In genomic region chr16:47037396-47037745, GRCh38 we compare ENCODE assay signal across 8 cellular contexts.
A peak's percentile ranks its signal among the peaks of the same experiment; 100 is the strongest.
DNase-seq lines count a peak whose midpoint lies in the region; ATAC-seq and TF ChIP-seq lines count a peak whose summit lies in the region.

No MANE protein-coding gene starts in this region.

- no peaks in the 10 kb centered on the region for H3K9me3 ChIP-seq in neutrophil

- TF ChIP-seq CTCF in BJ (IDR thresholded peaks at IDR 0.05; ENCODE audit: insufficient read depth, low read depth, low read length) = peak; percentile 11; the same call in 1 of the 2 replicates
- TF ChIP-seq CTCF in fibroblast of mammary gland (conservative IDR thresholded peaks at IDR 0.05; ENCODE audit: control insufficient read depth, insufficient read depth, low read depth, low read length) = no peak
- no peak for TF ChIP-seq CTCF in neutrophil (IDR thresholded peaks at IDR 0.05)

- no peaks in the 10 kb centered on the region for H3K36me3 Mint-ChIP-seq in activated CD4-positive, alpha-beta memory T cell treated with anti-CD3 and anti-CD28 coated beads for 36 hours

- peak overlapping the region; percentile 71 for H3K4me3 Mint-ChIP-seq in activated CD4-positive, alpha-beta memory T cell treated with anti-CD3 and anti-CD28 coated beads for 36 hours

- no peak overlapping the region for H3K27ac Mint-ChIP-seq in activated CD4-positive, alpha-beta memory T cell treated with anti-CD3 and anti-CD28 coated beads for 36 hours

- H3K9me3 Mint-ChIP-seq in activated CD4-positive, alpha-beta memory T cell treated with anti-CD3 and anti-CD28 coated beads for 36 hours = no peaks in the 10 kb centered on the region

- CTCF ChIA-PET in BJ (lab: Yijun Ruan, JAX) = interaction anchor here (0.5 to 2.3 kb wide), 35 partner anchors 9 to 1593 kb away, joined by 3 to 44 read pairs (median 4); partner anchors contain the start of genes NETO2 and PHKB
- CTCF ChIA-PET in activated CD4-positive, alpha-beta memory T cell treated with anti-CD3 and anti-CD28 coated beads for 36 hours (lab: Charles Lee) = interaction anchor here (0.7 to 4.6 kb wide), 48 partner anchors 9 to 1593 kb away, joined by 3 to 113 read pairs (median 4); partner anchors contain the start of genes DNAJA2, ITFG1, NETO2 and PHKB

- H3K27me3 Mint-ChIP-seq in activated CD4-positive, alpha-beta memory T cell treated with anti-CD3 and anti-CD28 coated beads for 36 hours = peaks cover 4% of the 10 kb centered on the region

- intact Hi-C loops in activated CD4-positive, alpha-beta memory T cell treated with anti-CD3 and anti-CD28 coated beads for 36 hours (cut with micrococcal nuclease) = loop anchor here (1.0 to 5.0 kb wide), 5 partner anchors 65 to 1121 kb away; partner anchors contain the start of genes DNAJA2, ITFG1 and PHKB

- DNase-seq in BJ (ENCODE audit: low read depth) (no peak), fibroblast of mammary gland (ENCODE audit: low read depth) (peak; percentile 7), superior temporal gyrus (ENCODE audit: extremely low spot score) (no peak), NCI-H748 (lab: John Stamatoyannopoulos, UW; ENCODE audit: unreplicated experiment) (no peak)
- peak; percentile 45 for DNase-seq in activated CD4-positive, alpha-beta memory T cell treated with anti-CD3 and anti-CD28 coated beads for 36 hours

- ATAC-seq in GM19452 (IDR thresholded peaks at IDR 0.05; ENCODE audit: unreplicated experiment) = peak; percentile 46
- peak; percentile 11 for ATAC-seq in HG03469 (IDR thresholded peaks at IDR 0.05; ENCODE audit: unreplicated experiment)

- H3K4me1 Mint-ChIP-seq in activated CD4-positive, alpha-beta memory T cell treated with anti-CD3 and anti-CD28 coated beads for 36 hours (ENCODE audit: low read depth) = peaks cover 4% of the 10 kb centered on the region

- H3K36me3 ChIP-seq in BJ (ENCODE audit: control insufficient read depth, insufficient read depth, low read length) (no peaks in the 10 kb centered on the region), neutrophil (no peaks in the 10 kb centered on the region)

- H3K27me3 ChIP-seq in BJ (ENCODE audit: control insufficient read depth, insufficient read depth, low read length) = no peaks in the 10 kb centered on the region
- H3K27me3 ChIP-seq in neutrophil = peaks cover 38% of the 10 kb centered on the region

- H3K4me3 ChIP-seq in BJ (ENCODE audit: low read depth, low read length) = peak overlapping the region; percentile 57
- H3K4me3 ChIP-seq in fibroblast of mammary gland (ENCODE audit: control insufficient read depth, low read depth, low read length) = peak overlapping the region; percentile 45
- H3K4me3 ChIP-seq in neutrophil (ENCODE audit: low read depth in 1 of 2, low read length in 1 of 2) = peak overlapping the region; percentile 66 to 86

- peaks cover 9 to 10% of the 10 kb centered on the region in 2 experiments for H3K4me1 ChIP-seq in neutrophil (ENCODE audit: control insufficient read depth in 1 of 2, insufficient read depth in 1 of 2, low read depth in 1 of 2, low read length in 1 of 2)

- peak overlapping the region; percentile 36 for H3K27ac ChIP-seq in neutrophil

- POLR2A ChIA-PET in BJ (lab: Charles Lee) = no interaction called here
- POLR2A ChIA-PET in activated CD4-positive, alpha-beta memory T cell treated with anti-CD3 and anti-CD28 coated beads for 36 hours (lab: Charles Lee) = interaction anchor here (1.0 to 1.3 kb wide), 3 partner anchors 13 to 106 kb away, joined by 3 to 11 read pairs (median 5); partner anchors contain the start of gene NETO2

Comparison
In these comparisons a context has a peak if more than half of its experiments do, and no peak if none do; other contexts are left out.
1. DNase-seq: peak in activated CD4-positive, alpha-beta memory T cell treated with anti-CD3 and anti-CD28 coated beads for 36 hours (single experiment) and fibroblast of mammary gland (single experiment); none in BJ (single experiment), superior temporal gyrus (single experiment) and NCI-H748 (single experiment).
2. Peak in every context shown above with its lines, with median percentiles within 50 percentile points of each other: H3K4me3 ChIP-seq.